In genomic region chr1:53860967-53861411, GRCh38 we compare ENCODE assay signal across 7 cellular contexts. TPM values are rescaled to one million over a fixed set of nuclear protein-coding genes. Genes with fewer than 3 reads are reported as not detected.
A peak's percentile ranks its signal among the peaks of the same experiment; 100 is the strongest.
DNase-seq lines count a peak whose midpoint lies in the region; ATAC-seq and TF ChIP-seq lines count a peak whose summit lies in the region.

No MANE protein-coding gene starts in this region.

- no peak overlapping the region for H3K27ac ChIP-seq in Panc1 (ENCODE audit: low read length)

- intact Hi-C loops in Panc1 (cut with micrococcal nuclease; ENCODE audit: unreplicated experiment) (loop anchor here (5.0 kb wide), 1 partner anchor 86 kb away; the partner anchor contains the start of genes IFT25 and LRRC42), Right ventricle myocardium superior (cut with DNase I) (no loop called here)

- ATAC-seq in Panc1 (peak; percentile 93), Right ventricle myocardium superior (ENCODE audit: poor library complexity) (peak; percentile 59), HG03432 (IDR thresholded peaks at IDR 0.05; ENCODE audit: unreplicated experiment) (no peak)

- in situ Hi-C loops in Panc1 (cut with HindIII; ENCODE audit: low pct_unique_long_range_greater_than_20kb, low sequenced_read_pairs): no loop called here

- POLR2A ChIA-PET in Panc1 (lab: Charles Lee): interaction anchor here (0.5 kb wide), 1 partner anchor 1103 kb away, joined by 5 read pairs; no protein-coding TSS in a partner anchor

- H3K27me3 ChIP-seq in Panc1 (ENCODE audit: control insufficient read depth, insufficient read depth, low read length): no peaks in the 10 kb centered on the region

- no peak overlapping the region for H3K4me3 ChIP-seq in Panc1 (ENCODE audit: low read depth in 2 of 2, low read length in 2 of 2)

- CTCF ChIA-PET in Panc1 (lab: Charles Lee): interaction anchor here (0.5 to 1.9 kb wide), 15 partner anchors 9 to 591 kb away, joined by 3 to 9 read pairs (median 4); partner anchors contain the start of genes IFT25 and TMEM59

- H3K4me1 ChIP-seq in Panc1 (ENCODE audit: control insufficient read depth, insufficient read depth, low read length): no peaks in the 10 kb centered on the region

- peak; percentile 67 for DNase-seq in GM03348 (ENCODE audit: low spot score)
- no peak for DNase-seq in Panc1 (ENCODE audit: low read depth, low spot score)
- peak; percentile 77 for DNase-seq in activated effector memory CD4-positive, alpha-beta T cell treated with anti-CD3 and anti-CD28 coated beads, Interleukin-2, amount 50 U/mL, for 16 hours
- no peak for DNase-seq in Right ventricle myocardium superior
- DNase-seq in renal cortical epithelial cell (ENCODE audit: low read depth): peak; percentile 50

- no TSS peak for BruUV-seq in Panc1 (replicated peaks; lab: Mats Ljungman, UMichigan)

- no peak for TF ChIP-seq EP300 in Ishikawa (IDR thresholded peaks at IDR 0.05; ENCODE audit: borderline replicate concordance)

- peak; percentile 88 for TF ChIP-seq RAD21 in Ishikawa (IDR thresholded peaks at IDR 0.05; ENCODE audit: low read depth)

- H3K9me3 ChIP-seq in Panc1 (ENCODE audit: control insufficient read depth, insufficient read depth, low read depth, low read length): no peaks in the 10 kb centered on the region

- no peaks in the 10 kb centered on the region for H3K36me3 ChIP-seq in Panc1 (ENCODE audit: control insufficient read depth, insufficient read depth, low read length)

- TF ChIP-seq CTCF in Panc1 (IDR thresholded peaks at IDR 0.05): peak; percentile 91

TF ChIP-seq in Ishikawa, 13 proteins besides CTCF, POLR2A, EP300 and RAD21:
- TF ChIP-seq MAX (IDR thresholded peaks at IDR 0.05): no peak

RNA-seq across cellular contexts. Expression of gene NDC1, which starts 22.9 kb away (rescaled TPM):
- total RNA-seq in Panc1 (2021; ENCODE audit: unreplicated experiment): 44.4 TPM
- 23.0 TPM for polyA plus RNA-seq in Panc1 (2012; ENCODE audit: insufficient read length)
- total RNA-seq in Right ventricle myocardium superior: 5.6 TPM
- total RNA-seq in renal cortical epithelial cell: 23.3 and 35.1 TPM in 2 replicates

RNA-seq across cellular contexts. Expression of gene YIPF1, which starts 28.6 kb away (rescaled TPM):
- total RNA-seq in Panc1 (2021; ENCODE audit: unreplicated experiment) (21.4 TPM), Right ventricle myocardium superior (13.6 TPM), renal cortical epithelial cell (24.7 and 30.3 TPM in 2 replicates)
- 17.2 TPM for polyA plus RNA-seq in Panc1 (2012; ENCODE audit: insufficient read length)

RNA-seq across cellular contexts. Expression of gene DIO1, which starts 33.0 kb away (rescaled TPM):
- total RNA-seq in Panc1 (2021; ENCODE audit: unreplicated experiment): 0.28 TPM
- not detected for polyA plus RNA-seq in Panc1 (2012; ENCODE audit: insufficient read length)
- total RNA-seq in Right ventricle myocardium superior: not detected
- total RNA-seq in renal cortical epithelial cell: not detected in 2 replicates

Comparison
In these comparisons a context has a peak if more than half of its experiments do, and no peak if none do; other contexts are left out.
1. DNase-seq: peak in GM03348 (single experiment), activated effector memory CD4-positive, alpha-beta T cell treated with anti-CD3 and anti-CD28 coated beads, Interleukin-2, amount 50 U/mL, for 16 hours (single experiment) and renal cortical epithelial cell (single experiment); none in Panc1 (single experiment) and Right ventricle myocardium superior (single experiment).